Comparison of ENCODE assay signal across 9 cellular contexts in the genomic region with DNA sequence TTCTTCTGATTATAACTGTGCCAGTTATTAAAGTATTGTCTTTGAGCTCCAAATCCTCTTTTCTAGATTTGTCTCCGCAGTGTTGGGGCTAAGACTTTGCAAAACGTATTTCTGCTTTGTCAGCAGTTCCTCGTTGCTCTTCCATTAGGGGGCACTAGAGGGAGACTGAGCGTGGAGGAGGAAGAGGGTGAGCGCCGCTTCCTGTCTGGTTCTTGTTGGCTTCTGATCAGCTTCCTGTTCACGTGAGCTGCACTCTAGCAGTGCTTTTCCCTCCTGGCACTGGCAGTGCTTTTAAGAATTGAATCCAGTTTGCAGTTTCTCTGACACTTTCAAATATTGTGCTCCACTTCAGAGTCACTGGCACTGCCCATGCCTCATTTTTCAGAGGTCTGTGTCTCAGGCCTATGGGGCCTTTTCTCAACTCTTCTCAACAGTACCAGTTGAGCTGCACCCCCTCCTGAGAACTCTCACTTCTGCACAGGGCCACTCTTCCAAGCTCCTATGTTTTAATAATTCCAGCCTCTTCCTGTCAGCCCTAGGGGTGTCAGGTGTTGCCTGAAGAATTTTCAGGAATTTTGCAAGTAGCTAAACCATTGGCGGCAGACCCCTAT. TPM values are rescaled to one million over a fixed set of nuclear protein-coding genes. Genes with fewer than 3 reads are reported as not detected.
DNase-seq lines count a peak whose midpoint lies in the region; ATAC-seq and TF ChIP-seq lines count a peak whose summit lies in the region.
"Had no signal": no experiment of that assay in that cellular context is flagged by ENCODE, and none has a peak within 500 bp of the region (broad histone marks: within the 10 kb centered on the region; RNA-seq: fewer than 3 reads in every experiment).

No MANE protein-coding gene starts in this region.

- no peaks in the 10 kb centered on the region for H3K79me2 ChIP-seq in hepatocyte

- no peak overlapping the region for H3K4me2 ChIP-seq in hepatocyte

- no peaks in the 10 kb centered on the region for H3K9me3 ChIP-seq in hepatocyte (ENCODE audit: low read depth)

- TF ChIP-seq CTCF in hepatocyte (IDR thresholded peaks at IDR 0.05; ENCODE audit: poor library complexity), result peak; percentile 8

- ATAC-seq in GM18499 (IDR thresholded peaks at IDR 0.05; ENCODE audit: insufficient read depth, unreplicated experiment) (peak; percentile 67), GM18498 (IDR thresholded peaks at IDR 0.05; ENCODE audit: unreplicated experiment) (no peak), HG03571 (IDR thresholded peaks at IDR 0.05; ENCODE audit: unreplicated experiment) (no peak)

- no peaks in the 10 kb centered on the region for H3K4me1 ChIP-seq in hepatocyte (ENCODE audit: insufficient read depth)

- WGBS in hepatocyte (ENCODE audit: low lambda C conversion rate, missing lambda C conversion rate), result 86% methylated on average over 8 of the region's 8 CpGs

- H4K20me1 ChIP-seq in hepatocyte (ENCODE audit: insufficient read depth, poor library complexity, severe bottlenecking), result no peaks in the 10 kb centered on the region

- no peak overlapping the region for H3K4me3 ChIP-seq in hepatocyte

- H2AFZ ChIP-seq in hepatocyte, result no peak overlapping the region

- H3K9me2 ChIP-seq in hepatocyte (replicated peaks; ENCODE audit: insufficient read depth), result no peaks in the 10 kb centered on the region

- DNase-seq in ACHN, result peak; percentile 16
- peak; percentile 14 for DNase-seq in LHCN-M2 (ENCODE audit: low read depth)
- peak; percentile 58 for DNase-seq in activated CD4-positive, alpha-beta T cell treated with anti-CD3 and anti-CD28 coated beads for 48 hours
- DNase-seq in hepatocyte (ENCODE audit: low spot score), result peak; percentile 7
- DNase-seq in stimulated activated CD8-positive, alpha-beta memory T cell treated with anti-CD3 and anti-CD28 coated beads, Interleukin-4, amount 100 ng/mL, for 48 hours, result peak; percentile 43
- DNase-seq: stimulated activated naive B cell treated with anti-CD40 and anti-IgM and Interleukin-4, amounts not matched to agents 10 μg/mL and 1 μg/mL and 100 μg/mL, for 72 hours had no signal

- no peak overlapping the region for H3K27ac ChIP-seq in hepatocyte

- no peaks in the 10 kb centered on the region for H3K36me3 ChIP-seq in hepatocyte (replicated peaks; ENCODE audit: insufficient read depth, low read depth)

- in situ Hi-C loops in ACHN (cut with HindIII; ENCODE audit: low pct_ligation_motif_present, low pct_unique_long_range_greater_than_20kb, low sequenced_read_pairs), result no loop called here

- no peaks in the 10 kb centered on the region for H3K27me3 ChIP-seq in hepatocyte

RNA-seq across cellular contexts. Expression of a gene that starts 54.4 kb away (rescaled TPM):
- total RNA-seq in LHCN-M2 (2014; rRNA removed) (27.6 and 29.8 TPM in 2 replicates), hepatocyte (19.6 and 29.1 TPM in 2 replicates)
- polyA plus RNA-seq in LHCN-M2 (2012), result 2.9 TPM
- 9.4 and 12.6 TPM in 2 replicates for polyA plus RNA-seq in hepatocyte

Comparison
In these comparisons a context has a peak if more than half of its experiments do, and no peak if none do; other contexts are left out.
1. DNase-seq: peak in every context shown above with its lines; median percentile 58 in activated CD4-positive, alpha-beta T cell treated with anti-CD3 and anti-CD28 coated beads for 48 hours; 43 in stimulated activated CD8-positive, alpha-beta memory T cell treated with anti-CD3 and anti-CD28 coated beads, Interleukin-4, amount 100 ng/mL, for 48 hours; 16 in ACHN; 14 in LHCN-M2; 7 in hepatocyte.